ENCODE assay signal across 21 cellular contexts in the genomic region with DNA sequence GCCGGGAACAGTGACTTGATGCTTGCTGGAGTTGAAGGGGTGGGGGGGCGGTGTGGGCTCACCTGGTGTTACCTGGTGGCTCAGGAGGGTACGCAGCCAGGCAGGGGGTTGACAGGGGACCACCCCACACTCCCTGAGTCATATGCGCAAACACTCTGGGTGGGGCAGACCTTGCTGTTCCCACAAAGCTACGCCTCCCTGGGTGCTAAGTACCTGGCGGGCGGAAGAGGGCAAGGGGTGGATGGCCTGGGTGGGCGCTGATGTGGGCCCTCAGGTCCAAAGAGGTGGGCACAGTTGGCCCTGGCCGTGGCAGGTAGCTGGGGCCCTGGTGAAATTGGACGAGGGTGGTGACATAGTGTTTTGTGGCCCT. TPM values are rescaled to one million over a fixed set of nuclear protein-coding genes. Genes with fewer than 3 reads are reported as not detected.
DNase-seq lines count a peak whose midpoint lies in the region; ATAC-seq and TF ChIP-seq lines count a peak whose summit lies in the region.
"Had no signal": no experiment of that assay in that cellular context is flagged by ENCODE, and none has a peak within 500 bp of the region (broad histone marks: within the 10 kb centered on the region; RNA-seq: fewer than 3 reads in every experiment).

No MANE protein-coding gene starts in this region.

- TF ChIP-seq CTCF in HFFc6 (IDR thresholded peaks at IDR 0.05) (no peak), WERI-Rb-1 (IDR thresholded peaks at IDR 0.05; ENCODE audit: low read depth, low read length) (no peak), uterus (IDR thresholded peaks at IDR 0.05) (no peak), spleen (IDR thresholded peaks at IDR 0.05 in 8 of 11, conservative IDR thresholded peaks at IDR 0.05 in 3 of 11) (no peak)

- no peak for TF ChIP-seq POLR2A in uterus (IDR thresholded peaks at IDR 0.05)
- no peak for TF ChIP-seq POLR2A in spleen (IDR thresholded peaks at IDR 0.05)

- H3K27ac ChIP-seq in WERI-Rb-1 = peak overlapping the region; percentile 81
- H3K27ac ChIP-seq in uterus = peak overlapping the region; percentile 72 to 76
- no peak overlapping the region for H3K27ac ChIP-seq in spleen
- H3K27ac ChIP-seq: GM23248, tibial nerve had no signal

- H3K4me1 Mint-ChIP-seq in HFFc6 (ENCODE audit: low read depth) = peaks cover 22% of the 10 kb centered on the region

- H3K9me3 ChIP-seq in WERI-Rb-1 (ENCODE audit: severe bottlenecking) (no peaks in the 10 kb centered on the region), uterus (no peaks in the 10 kb centered on the region), spleen (no peaks in the 10 kb centered on the region)
- H3K9me3 ChIP-seq: tibial nerve had no signal

- DNase-seq in HFFc6 (no peak), WERI-Rb-1 (no peak), uterus (no peak), HuH-7.5 (ENCODE audit: low spot score) (no peak), occipital lobe (lab: John Stamatoyannopoulos, UW) (no peak), spleen (no peak)
- DNase-seq: activated B cell treated with CpG ODN at 0.5 μM for 24 hours; activated CD4-positive, alpha-beta memory T cell treated with anti-CD3 and anti-CD28 coated beads, Interleukin-2, amount 10 ng/mL, durations not matched to agents 7 days and 5 days; activated naive CD4-positive, alpha-beta T cell treated with Interleukin-2 at 50 U/mL for 16 hours; effector memory CD4-positive, alpha-beta T cell; GDM1; GM23248; left colon; NCI-H2029; NCI-H345; nephron progenitor cell; OCI-M1; stimulated activated naive B cell treated with anti-CD40 and anti-IgM and Interleukin-4, amounts not matched to agents 10 μg/mL and 1 μg/mL and 100 μg/mL, for 72 hours had no signal

- H3K9me3 Mint-ChIP-seq in HFFc6 = no peaks in the 10 kb centered on the region
- H3K9me3 Mint-ChIP-seq: activated B cell treated with CpG ODN at 0.5 μM for 24 hours; activated CD4-positive, alpha-beta memory T cell treated with anti-CD3 and anti-CD28 coated beads, Interleukin-2, amount 10 ng/mL, durations not matched to agents 7 days and 5 days; nephron progenitor cell; stimulated activated naive B cell treated with anti-CD40 and anti-IgM and Interleukin-4, amounts not matched to agents 10 μg/mL and 1 μg/mL and 100 μg/mL, for 72 hours had no signal

- no peak overlapping the region for H3K4me3 Mint-ChIP-seq in HFFc6
- H3K4me3 Mint-ChIP-seq: activated B cell treated with CpG ODN at 0.5 μM for 24 hours; activated CD4-positive, alpha-beta memory T cell treated with anti-CD3 and anti-CD28 coated beads, Interleukin-2, amount 10 ng/mL, durations not matched to agents 7 days and 5 days; nephron progenitor cell; stimulated activated naive B cell treated with anti-CD40 and anti-IgM and Interleukin-4, amounts not matched to agents 10 μg/mL and 1 μg/mL and 100 μg/mL, for 72 hours had no signal

- intact Hi-C loops in uterus (cut with DNase I; ENCODE audit: low total_unique reads) = no loop called here
- intact Hi-C loops in spleen (cut with DNase I; ENCODE audit: low total_unique reads) = no loop called here

- peaks cover 6 to 14% of the 10 kb centered on the region in 2 donors for H3K4me1 ChIP-seq in uterus
- H3K4me1 ChIP-seq in spleen = peaks cover 0 to 31% (median 17%) of the 10 kb centered on the region in 6 donors

- H3K4me3 ChIP-seq in WERI-Rb-1 (ENCODE audit: low read depth, low read length) (no peak overlapping the region), uterus (no peak overlapping the region), spleen (no peak overlapping the region)
- H3K4me3 ChIP-seq: GM23248, tibial nerve had no signal

- H3K36me3 Mint-ChIP-seq in HFFc6 (ENCODE audit: low read depth) = peaks cover 17% of the 10 kb centered on the region

- peaks cover 41% of the 10 kb centered on the region for H3K36me3 ChIP-seq in WERI-Rb-1
- H3K36me3 ChIP-seq in uterus = no peaks in the 10 kb centered on the region
- H3K36me3 ChIP-seq in spleen = peaks cover 0 to 45% (median 0%) of the 10 kb centered on the region in 6 donors

- H3K27me3 ChIP-seq in WERI-Rb-1 (ENCODE audit: insufficient read depth, low read depth, severe bottlenecking) (no peaks in the 10 kb centered on the region), uterus (no peaks in the 10 kb centered on the region), spleen (replicated peaks in 1 of 7) (peaks cover 0 to 11% (median 0%) of the 10 kb centered on the region in 7 donors)
- H3K27me3 ChIP-seq: tibial nerve had no signal

- H3K27me3 Mint-ChIP-seq in HFFc6 (ENCODE audit: insufficient read depth) = peaks cover 2% of the 10 kb centered on the region
- H3K27me3 Mint-ChIP-seq: activated CD4-positive, alpha-beta memory T cell treated with anti-CD3 and anti-CD28 coated beads, Interleukin-2, amount 10 ng/mL, durations not matched to agents 7 days and 5 days; progenitor cell of endocrine pancreas had no signal

- peak; percentile 17 for ATAC-seq in esophagus mucosa
- ATAC-seq: left colon had no signal

- H3K27ac Mint-ChIP-seq in HFFc6 = peak overlapping the region; percentile 11; the same call in 1 of the 2 replicates
- H3K27ac Mint-ChIP-seq: activated B cell treated with CpG ODN at 0.5 μM for 24 hours; activated CD4-positive, alpha-beta memory T cell treated with anti-CD3 and anti-CD28 coated beads, Interleukin-2, amount 10 ng/mL, durations not matched to agents 7 days and 5 days; nephron progenitor cell; progenitor cell of endocrine pancreas; stimulated activated naive B cell treated with anti-CD40 and anti-IgM and Interleukin-4, amounts not matched to agents 10 μg/mL and 1 μg/mL and 100 μg/mL, for 72 hours had no signal

- WGBS in spleen, 5 donors = 80 to 91% (median 86%) methylated on average over 8 to 10 of the region's 10 CpGs

RNA-seq across cellular contexts. Expression of a gene that starts 13.9 kb away (rescaled TPM):
- 10 to 100 TPM in 5 of 6 experiments, 1 to 10 TPM in 1; 9.6 to 14.7 (median 12.2) TPM for total RNA-seq in HFFc6 (2021; fragmentation: NEBNext Ultra II Directional; extraction: Animal tissue kit (Norgen Biotek cat#: 25700))
- total RNA-seq in esophagus mucosa = 1.2 TPM
- 10 to 100 TPM in 2 of 4 donors, 1 to 10 TPM in 2; 2.3 to 19.1 (median 11.0) TPM for total RNA-seq in uterus
- 49.8 TPM for total RNA-seq in occipital lobe
- total RNA-seq in spleen = 1 to 10 TPM; 4.2 to 7.8 (median 5.6) TPM
- polyA plus RNA-seq in spleen = 1 to 10 TPM; 1.3 to 3.1 (median 1.8) TPM

RNA-seq across cellular contexts. Expression of a gene that starts 22.1 kb away (rescaled TPM):
- 10 to 100 TPM; 70.1 to 91.4 (median 83.4) TPM for total RNA-seq in HFFc6 (2021; fragmentation: NEBNext Ultra II Directional; extraction: Animal tissue kit (Norgen Biotek cat#: 25700))
- 39.2 TPM for total RNA-seq in esophagus mucosa
- 10 to 100 TPM; 12.4 to 54.6 (median 31.5) TPM for total RNA-seq in uterus
- total RNA-seq in occipital lobe = 23.7 TPM
- total RNA-seq in spleen = 10 to 100 TPM; 44.2 to 54.8 (median 54.0) TPM
- 10 to 100 TPM; 62.5 to 71.4 (median 70.7) TPM for polyA plus RNA-seq in spleen

RNA-seq across cellular contexts. Expression of a gene that starts 22.3 kb away (rescaled TPM):
- 10 to 100 TPM; 17.8 to 20.6 (median 18.6) TPM for total RNA-seq in HFFc6 (2021; fragmentation: NEBNext Ultra II Directional; extraction: Animal tissue kit (Norgen Biotek cat#: 25700))
- total RNA-seq in esophagus mucosa (7.3 TPM), uterus (10 to 100 TPM in 1 of 4 donors, 1 to 10 TPM in 2, under 1 TPM in 1; 0.29 to 14.1 (median 3.3) TPM), occipital lobe (3.1 TPM), spleen (10 to 100 TPM in 2 of 7 donors, 1 to 10 TPM in 5; 5.6 to 12.7 (median 8.6) TPM)
- polyA plus RNA-seq in spleen = 10 to 100 TPM in 1 of 3 donors, 1 to 10 TPM in 2; 6.1 to 10.3 (median 8.7) TPM

RNA-seq across cellular contexts. Expression of a gene that starts 33.1 kb away (rescaled TPM):
- total RNA-seq in HFFc6 (2021; fragmentation: NEBNext Ultra II Directional; extraction: Animal tissue kit (Norgen Biotek cat#: 25700)) = 10 to 100 TPM; 10.3 to 18.6 (median 16.8) TPM
- total RNA-seq in esophagus mucosa = 11.7 TPM
- 10 to 100 TPM in 2 of 4 donors, 1 to 10 TPM in 2; 4.4 to 14.1 (median 7.7) TPM for total RNA-seq in uterus
- total RNA-seq in occipital lobe = 4.2 TPM
- total RNA-seq in spleen = 10 to 100 TPM; 11.4 to 26.0 (median 20.6) TPM
- 10 to 100 TPM; 13.3 to 17.6 (median 16.3) TPM for polyA plus RNA-seq in spleen

RNA-seq across cellular contexts. Expression of a gene that starts 37.9 kb away (rescaled TPM):
- total RNA-seq in HFFc6 (2021; fragmentation: NEBNext Ultra II Directional; extraction: Animal tissue kit (Norgen Biotek cat#: 25700)) = 1 to 10 TPM; 2.4 to 3.1 (median 2.7) TPM
- total RNA-seq in esophagus mucosa (0.32 TPM), uterus (1 to 10 TPM in 3 of 4 donors, not detected in 1; 6.7 to 9.3 (median 8.8) TPM), occipital lobe (21.5 TPM), spleen (1 to 10 TPM in 4 of 7 donors, under 1 TPM in 3; 0.23 to 1.6 (median 1.0) TPM)
- polyA plus RNA-seq in spleen = 1 to 10 TPM in 1 of 3 donors, under 1 TPM in 2; 0.80 to 1.0 (median 0.86) TPM

Comparison
In these comparisons a context has a peak if more than half of its experiments do, and no peak if none do; other contexts are left out.
1. H3K27ac ChIP-seq: peak in WERI-Rb-1 (single experiment) and uterus (2 of 2); none in spleen (0 of 8).